31 cellular contexts compared by ENCODE assay signal in the genomic region with DNA sequence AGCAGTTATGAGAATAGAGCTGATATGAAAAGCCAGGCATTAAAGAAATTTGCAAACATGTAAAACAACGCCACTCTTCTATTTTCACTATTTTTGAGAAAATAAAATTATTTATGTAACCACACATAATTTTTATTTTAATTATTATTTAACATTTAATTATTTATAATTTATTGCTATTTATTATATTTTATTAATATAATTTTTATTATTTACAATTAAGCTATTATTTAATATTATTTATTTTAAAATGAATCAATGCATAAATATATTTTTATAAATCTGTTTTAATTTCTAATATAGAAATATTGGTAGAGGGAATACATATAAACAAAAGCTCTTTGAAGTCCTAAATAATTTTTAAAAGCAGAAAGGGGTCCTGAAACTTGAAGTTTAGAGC.
"Had no signal": no experiment of that assay in that cellular context is flagged by ENCODE, and none has a peak within 500 bp of the region (broad histone marks: within the 10 kb centered on the region; RNA-seq: fewer than 3 reads in every experiment).

No MANE protein-coding gene starts in this region.

- H3K4me1 ChIP-seq: foreskin keratinocyte had no signal

- DNase-seq: activated CD4-positive, alpha-beta T cell treated with anti-CD3 and anti-CD28 coated beads for 1 hour; activated CD4-positive, alpha-beta T cell treated with anti-CD3 and anti-CD28 coated beads for 4 hours; activated CD4-positive, alpha-beta T cell treated with anti-CD3 and anti-CD28 coated beads, Interleukin-2, amount 50 U/mL, for 1 hour; activated CD4-positive, alpha-beta T cell treated with anti-CD3 and anti-CD28 coated beads, Interleukin-2, amount 50 U/mL, for 48 hours; activated CD8-positive, alpha-beta memory T cell treated with anti-CD3 and anti-CD28 coated beads for 24 hours; activated CD8-positive, alpha-beta T cell treated with anti-CD3 and anti-CD28 coated beads for 36 hours; activated effector memory CD4-positive, alpha-beta T cell treated with Interleukin-2 at 50 U/mL for 16 hours; activated gamma-delta T cell treated with Interleukin-2 at 50 U/mL for 16 hours; activated naive CD4-positive, alpha-beta T cell treated with anti-CD3 and anti-CD28 coated beads, Interleukin-2, amount 50 U/mL, for 16 hours; activated naive CD4-positive, alpha-beta T cell treated with Interleukin-2 at 50 U/mL for 16 hours; activated T-cell treated with anti-CD3 and anti-CD28 coated beads, Interleukin-2, amount 50 U/mL, for 4 hours; amniotic stem cell; anterior cingulate cortex; brain microvascular endothelial cell; cortex of kidney; dermis blood vessel endothelial cell; effector CD4-positive, alpha-beta T cell; effector memory CD8-positive, alpha-beta T cell; foreskin keratinocyte; head of caudate nucleus; T-helper 1 cell; T-helper 17 cell; T1000 had no signal

- FAIRE-seq: astrocyte, bronchial epithelial cell, endothelial cell of umbilical vein had no signal

- H3K27me3 Mint-ChIP-seq: activated CD8-positive, alpha-beta T cell treated with anti-CD3 and anti-CD28 coated beads for 36 hours; activated naive CD8-positive, alpha-beta T cell; activated T-helper 17 cell treated with anti-CD3 and anti-CD28 coated beads, Interleukin-2, amount 50 U/mL, for 72 hours; central memory CD8-positive, alpha-beta T cell; effector memory CD8-positive, alpha-beta T cell; T-helper 17 cell had no signal

- H3K4me1 Mint-ChIP-seq: activated T-helper 17 cell treated with anti-CD3 and anti-CD28 coated beads, Interleukin-2, amount 50 U/mL, for 72 hours had no signal

- ATAC-seq: activated CD8-positive, alpha-beta T cell treated with anti-CD3 and anti-CD28 coated beads for 36 hours; activated T-cell treated with anti-CD3 and anti-CD28 coated beads, Interleukin-2, amount 50 U/mL, for 4 hours; activated T-helper 17 cell treated with anti-CD3 and anti-CD28 coated beads, Interleukin-2, amount 50 U/mL, for 72 hours; effector memory CD8-positive, alpha-beta T cell; foreskin keratinocyte; T-helper 17 cell had no signal

- H3K27ac Mint-ChIP-seq: activated CD8-positive, alpha-beta T cell treated with anti-CD3 and anti-CD28 coated beads for 36 hours; activated naive CD8-positive, alpha-beta T cell; activated T-helper 17 cell treated with anti-CD3 and anti-CD28 coated beads, Interleukin-2, amount 50 U/mL, for 72 hours; effector memory CD8-positive, alpha-beta T cell; T-helper 17 cell; T-helper 2 cell treated with Interferon-gamma antibody and Interleukin-4, amounts not matched to agents 5 μg/mL and 100 μg/mL, for 36 hours had no signal

- H3K27ac ChIP-seq: brain microvascular endothelial cell, epithelial cell of prostate, foreskin keratinocyte had no signal

- H3K4me3 Mint-ChIP-seq: activated CD8-positive, alpha-beta T cell treated with anti-CD3 and anti-CD28 coated beads for 36 hours; activated naive CD8-positive, alpha-beta T cell; activated T-cell treated with anti-CD3 and anti-CD28 coated beads, Interleukin-2, amount 50 U/mL, for 4 hours; activated T-helper 17 cell treated with anti-CD3 and anti-CD28 coated beads, Interleukin-2, amount 50 U/mL, for 72 hours; central memory CD8-positive, alpha-beta T cell; effector memory CD8-positive, alpha-beta T cell; T-helper 17 cell; T-helper 2 cell treated with Interferon-gamma antibody and Interleukin-4, amounts not matched to agents 5 μg/mL and 100 μg/mL, for 36 hours had no signal

- H3K9me3 Mint-ChIP-seq: activated CD8-positive, alpha-beta T cell treated with anti-CD3 and anti-CD28 coated beads for 36 hours; activated T-cell treated with anti-CD3 and anti-CD28 coated beads, Interleukin-2, amount 50 U/mL, for 4 hours; activated T-helper 17 cell treated with anti-CD3 and anti-CD28 coated beads, Interleukin-2, amount 50 U/mL, for 72 hours; central memory CD8-positive, alpha-beta T cell; effector memory CD8-positive, alpha-beta T cell; T-helper 2 cell treated with Interferon-gamma antibody and Interleukin-4, amounts not matched to agents 5 μg/mL and 100 μg/mL, for 36 hours had no signal

- H3K36me3 ChIP-seq: brain microvascular endothelial cell had no signal

- H3K27me3 ChIP-seq: brain microvascular endothelial cell, foreskin keratinocyte had no signal
